Comparison of ENCODE assay signal across 11 cellular contexts in genomic region chr2:118842687-118843491, GRCh38. TPM values are rescaled to one million over a fixed set of nuclear protein-coding genes. Genes with fewer than 3 reads are reported as not detected.
A peak's percentile ranks its signal among the peaks of the same experiment; 100 is the strongest.
DNase-seq lines count a peak whose midpoint lies in the region; ATAC-seq, FAIRE-seq and TF ChIP-seq lines count a peak whose summit lies in the region.
"Had no signal": no experiment of that assay in that cellular context is flagged by ENCODE, and none has a peak within 500 bp of the region (broad histone marks: within the 10 kb centered on the region; RNA-seq: fewer than 3 reads in every experiment).

No MANE protein-coding gene starts in this region.

- TF ChIP-seq CTCF in H1 (IDR thresholded peaks at IDR 0.05; ENCODE audit: control extremely low read depth in 1 of 3, insufficient read depth in 1 of 3, low read depth in 1 of 3, low read length in 3 of 3) (no peak), neural cell (IDR thresholded peaks at IDR 0.05; ENCODE audit: poor library complexity, severe bottlenecking) (no peak)

- H2BK5ac ChIP-seq in H1 (ENCODE audit: low read depth, low read length): peak overlapping the region; percentile 2; the same call in 1 of the 2 replicates

- no peak for TF ChIP-seq EP300 in H1 (IDR thresholded peaks at IDR 0.05; ENCODE audit: borderline replicate concordance in 1 of 2, low read depth in 2 of 2, low read length in 2 of 2)
- TF ChIP-seq EP300 in neural cell (conservative IDR thresholded peaks at IDR 0.05; ENCODE audit: poor library complexity, severe bottlenecking): no peak

- peaks cover 0 to 10% (median 0%) of the 10 kb centered on the region in 4 experiments; a peak in 1 of 8 replicates for H3K36me3 ChIP-seq in H1 (ENCODE audit: control insufficient read depth in 2 of 4, insufficient read depth in 4 of 4, low read length in 3 of 4)
- no peaks in the 10 kb centered on the region for H3K36me3 ChIP-seq in neural cell (ENCODE audit: insufficient read depth, low read length)
- H3K36me3 ChIP-seq: brain microvascular endothelial cell, right lobe of liver had no signal

- H2BK12ac ChIP-seq in H1 (ENCODE audit: low read depth, low read length): peak overlapping the region; percentile 97; the same call in 1 of the 2 replicates

- H3K9ac ChIP-seq in H1 (replicated peaks in 1 of 4; ENCODE audit: extremely low read depth in 1 of 4, low read depth in 3 of 4, low read length in 3 of 4) (no peak overlapping the region), neural cell (ENCODE audit: low read length) (no peak overlapping the region)

- H2AFZ ChIP-seq in H1 (ENCODE audit: low read length) (no peak overlapping the region; the same call in 1 of the 2 replicates), neural cell (ENCODE audit: low read depth, low read length) (no peak overlapping the region)

- no peak overlapping the region for H2BK120ac ChIP-seq in H1 (replicated peaks; ENCODE audit: low read depth, low read length)

- H3F3A ChIP-seq in neural cell (ENCODE audit: insufficient read depth, low read length, poor library complexity, severe bottlenecking): no peaks in the 10 kb centered on the region

- no peak overlapping the region for H3K4ac ChIP-seq in H1 (replicated peaks; ENCODE audit: insufficient read length, low read depth, low read length)

- peak overlapping the region; percentile 81; the same call in 1 of the 2 replicates for H2BK15ac ChIP-seq in H1 (ENCODE audit: low read length)

- H3K23ac ChIP-seq in H1 (ENCODE audit: insufficient read length): no peak overlapping the region

- no peaks in the 10 kb centered on the region for H3K9me3 ChIP-seq in H1 (ENCODE audit: insufficient read depth in 2 of 2, low read depth in 1 of 2, low read length in 1 of 2)
- H3K9me3 ChIP-seq in neural cell (ENCODE audit: low read length): no peaks in the 10 kb centered on the region
- H3K9me3 ChIP-seq: right lobe of liver had no signal

- H3K79me2 ChIP-seq in H1 (ENCODE audit: control insufficient read depth in 1 of 2, insufficient read depth in 2 of 2, low read length in 2 of 2) (no peaks in the 10 kb centered on the region), neural cell (replicated peaks; ENCODE audit: insufficient read depth, low read length) (no peaks in the 10 kb centered on the region)

- no peak for ATAC-seq in GM19463 (IDR thresholded peaks at IDR 0.05; ENCODE audit: unreplicated experiment)

- no peaks in the 10 kb centered on the region for H3K79me1 ChIP-seq in H1 (ENCODE audit: low read depth, low read length)

- POLR2A ChIA-PET in H1 (lab: Charles Lee; ENCODE audit: partially characterized antibody): interaction anchor here (0.8 to 2.1 kb wide), 3 partner anchors 9 to 15 kb away, joined by 5 to 7 read pairs (median 5); no protein-coding TSS in a partner anchor

- H4K5ac ChIP-seq in H1 (ENCODE audit: insufficient read length, low read depth, low read length): no peak overlapping the region

- H3K14ac ChIP-seq in H1 (ENCODE audit: insufficient read length): no peak overlapping the region

- peaks cover 11% of the 10 kb centered on the region for H3K23me2 ChIP-seq in H1 (ENCODE audit: low read depth, low read length)

- CTCF ChIA-PET in H1 (lab: Charles Lee; ENCODE audit: partially characterized antibody): interaction anchor here (0.5 to 8.6 kb wide), 4 partner anchors 10 to 18 kb away, joined by 3 to 84 read pairs (median 3); no protein-coding TSS in a partner anchor

- no peak overlapping the region for H3K56ac ChIP-seq in H1 (replicated peaks; ENCODE audit: insufficient read length, low read depth, low read length)

- peak overlapping the region; percentile 90 for H3K18ac ChIP-seq in H1 (ENCODE audit: extremely low read depth, low read length)

- WGBS in H1 (ENCODE audit: extremely low coverage in 1 of 2, insufficient coverage in 1 of 2, insufficient read length in 1 of 2, insufficient replicate concordance in 2 of 2, low coverage in 1 of 2, low lambda C conversion rate in 2 of 2, missing lambda C conversion rate in 1 of 2), 2 experiments: 3% methylated on average over 36 of the region's 59 CpGs; no CpG with 5 or more reads in 1 of the 2 experiments

- no peak for TF ChIP-seq RAD21 in H1 (IDR thresholded peaks at IDR 0.05 in 1 of 2, conservative IDR thresholded peaks at IDR 0.05 in 1 of 2; ENCODE audit: low read depth in 2 of 2, low read length in 2 of 2)
- TF ChIP-seq RAD21 in neural cell (conservative IDR thresholded peaks at IDR 0.05): no peak

- peak; percentile 52 for DNase-seq in AG08395 (ENCODE audit: low spot score)
- DNase-seq in HS-5 (ENCODE audit: low read depth): peak; percentile 31
- DNase-seq in H1 (ENCODE audit: low read depth in 1 of 2, low spot score in 2 of 2): no peak
- DNase-seq in epidermal melanocyte (ENCODE audit: insufficient read length, low spot score): no peak
- no peak for DNase-seq in D341Med (ENCODE audit: low spot score)
- DNase-seq in C1 segment of cervical spinal cord (lab: John Stamatoyannopoulos, UW): no peak
- DNase-seq: brain microvascular endothelial cell had no signal

- H3K4me1 ChIP-seq in H1 (replicated peaks in 1 of 4; ENCODE audit: control insufficient read depth in 3 of 4, insufficient read depth in 4 of 4, low read length in 3 of 4): peaks cover 3 to 35% (median 26%) of the 10 kb centered on the region in 4 experiments

- TF ChIP-seq POLR2A in H1 (IDR thresholded peaks at IDR 0.05; ENCODE audit: control extremely low read depth in 1 of 2, low read depth in 2 of 2, low read length in 2 of 2): no peak

- no peak overlapping the region; the same call in 1 of the 2 replicates for H4K8ac ChIP-seq in H1 (ENCODE audit: extremely low read depth, insufficient read depth, low read length)

- H3K4me3 ChIP-seq in H1 (ENCODE audit: extremely low read depth in 1 of 4, insufficient read depth in 2 of 4, low read depth in 3 of 4, low read length in 4 of 4): peak overlapping the region; percentile 20 to 56 (median 31); a peak in 7 of 8 replicates
- no peak overlapping the region for H3K4me3 ChIP-seq in neural cell (ENCODE audit: low read length)
- H3K4me3 ChIP-seq: right lobe of liver had no signal

- H3K27ac ChIP-seq in H1 (ENCODE audit: low read depth, low read length) (no peak overlapping the region), neural cell (ENCODE audit: low read length) (no peak overlapping the region)
- H3K27ac ChIP-seq: brain microvascular endothelial cell, right lobe of liver had no signal

- no peak overlapping the region for H2AK5ac ChIP-seq in H1 (ENCODE audit: low read depth, low read length)

- no peaks in the 10 kb centered on the region for H3K9me2 ChIP-seq in neural cell (ENCODE audit: insufficient read depth, low read length)

- no peak for FAIRE-seq in H1 (lab: Jason Lieb, UNC)

- H4K91ac ChIP-seq in H1 (replicated peaks; ENCODE audit: insufficient read length, low read length): peak overlapping the region; percentile 68

- H3K4me2 ChIP-seq in H1 (ENCODE audit: insufficient read depth in 1 of 2, low read depth in 2 of 2, low read length in 2 of 2) (peak overlapping the region; percentile 80 to 90), neural cell (ENCODE audit: low read length) (no peak overlapping the region)

- no peak overlapping the region; the same call in 1 of the 2 replicates for H2BK20ac ChIP-seq in H1 (ENCODE audit: low read length)

- H4K20me1 ChIP-seq in H1 (replicated peaks in 1 of 2; ENCODE audit: control insufficient read depth in 1 of 2, insufficient read depth in 2 of 2, low read length in 2 of 2) (peaks cover 20 to 21% of the 10 kb centered on the region in 2 experiments), neural cell (ENCODE audit: insufficient read depth) (no peaks in the 10 kb centered on the region)

- H3K27me3 ChIP-seq in H1 (replicated peaks in 1 of 4; ENCODE audit: control insufficient read depth in 3 of 4, extremely low read depth in 1 of 4, insufficient read depth in 3 of 4, low read length in 3 of 4) (peaks cover 91 to 99% (median 95%) of the 10 kb centered on the region in 4 experiments), neural cell (ENCODE audit: insufficient read depth, low read depth, low read length) (peaks cover 97% of the 10 kb centered on the region)

TF ChIP-seq in H1, 55 proteins besides CTCF, POLR2A, EP300 and RAD21 (continues in another document):
- no peak for TF ChIP-seq BCL11A (IDR thresholded peaks at IDR 0.05; ENCODE audit: low read depth in 2 of 2, low read length in 2 of 2)
- no peak for TF ChIP-seq CHD2 (IDR thresholded peaks at IDR 0.05; ENCODE audit: low read length)
- TF ChIP-seq GABPA (IDR thresholded peaks at IDR 0.05; ENCODE audit: borderline replicate concordance, insufficient read depth, low read length): no peak
- no peak for TF ChIP-seq KDM4A (IDR thresholded peaks at IDR 0.05; ENCODE audit: low read depth, low read length, severe bottlenecking)
- TF ChIP-seq E2F6 (IDR thresholded peaks at IDR 0.05): peak; percentile 49; the same call in 1 of the 2 replicates

TF ChIP-seq in neural cell, 6 proteins besides CTCF, POLR2A, EP300 and RAD21 (continues in another document):
- TF ChIP-seq TAF1 (IDR thresholded peaks at IDR 0.05; ENCODE audit: low read depth): no peak
- TF ChIP-seq POLR2AphosphoS5 (IDR thresholded peaks at IDR 0.05): peak; percentile 78
- TF ChIP-seq EZH2 (IDR thresholded peaks at IDR 0.05; ENCODE audit: borderline replicate concordance, insufficient read depth, low read length, poor library complexity, severe bottlenecking): peak; percentile 83

RNA-seq across cellular contexts. Expression of gene EN1, which starts 4.6 kb away (rescaled TPM):
- not detected in 2 replicates for total RNA-seq in H1 (2021; fragmentation: NEBNext Ultra II Directional; extraction: Animal tissue kit (Norgen Biotek cat#: 25700))
- not detected in 2 replicates for polyA plus RNA-seq in H1 (2011; rRNA removed)
- polyA plus RNA-seq in H1 (2011; cell fraction: cytosol; rRNA removed): not detected
- polyA plus RNA-seq in H1 (2011; cell fraction: nucleus; rRNA removed): not detected
- polyA plus RNA-seq in H1 (2012, experiment 1 of 2): 0.48 TPM in 1 of 4 replicates, not detected in the others
- not detected for polyA plus RNA-seq in H1 (2012, experiment 2 of 2)
- not detected for polyA plus RNA-seq in H1 (2013, experiment 1 of 2)
- 0.04 TPM for polyA plus RNA-seq in H1 (2013, experiment 2 of 2)
- polyA minus RNA-seq in H1 (2011; rRNA and poly(A)+ RNA removed): not detected in 2 replicates
- not detected for polyA minus RNA-seq in H1 (2011; cell fraction: cytosol; rRNA and poly(A)+ RNA removed)
- not detected for polyA minus RNA-seq in H1 (2011; cell fraction: nucleus; rRNA and poly(A)+ RNA removed)
- polyA plus RNA-seq in neural cell: not detected in 2 replicates
- not detected in 2 replicates for polyA minus RNA-seq in neural cell
- total RNA-seq: right lobe of liver, temporal lobe had no signal

Comparison
In these comparisons a context has a peak if more than half of its experiments do, and no peak if none do; other contexts are left out.
1. DNase-seq: peak in AG08395 (single experiment) and HS-5 (single experiment); none in H1 (0 of 2), epidermal melanocyte (single experiment), D341Med (single experiment) and C1 segment of cervical spinal cord (0 of 14).